9 cellular contexts compared by ENCODE assay signal in genomic region chr21:26966978-26967913, GRCh38. TPM values are rescaled to one million over a fixed set of nuclear protein-coding genes. Genes with fewer than 3 reads are reported as not detected.
A peak's percentile ranks its signal among the peaks of the same experiment; 100 is the strongest.
DNase-seq lines count a peak whose midpoint lies in the region; ATAC-seq and TF ChIP-seq lines count a peak whose summit lies in the region.
"Had no signal": no experiment of that assay in that cellular context is flagged by ENCODE, and none has a peak within 500 bp of the region (broad histone marks: within the 10 kb centered on the region; RNA-seq: fewer than 3 reads in every experiment).

Gene ADAMTS5, minus strand, starts transcription at chr21:26967088. Its CDS starts 697 bp downstream, at chr21:26966391.

- H3K27ac Mint-ChIP-seq in activated T-cell treated with anti-CD3 and anti-CD28 coated beads, Interleukin-2, amount 50 U/mL, for 72 hours: no peak within 1 kb of the TSS
- no peak within 1 kb of the TSS for H3K27ac Mint-ChIP-seq in WTC11

- POLR2A ChIA-PET in WTC11 (lab: Charles Lee): interaction anchor here (0.5 to 1.6 kb wide), 3 partner anchors 122 to 1114 kb away, joined by 3 read pairs; partner anchors contain the start of gene ADAMTS1

- H3K9me3 ChIP-seq in right atrium auricular region: no peaks in the 10 kb centered on the region

- no peak for DNase-seq in activated T-cell treated with anti-CD3 and anti-CD28 coated beads, Interleukin-2, amount 50 U/mL, for 72 hours
- no peak for DNase-seq in activated T-cell treated with anti-CD3 and anti-CD28 coated beads, Interleukin-2, amount 50 U/mL, for 4 hours
- DNase-seq in WTC11 (ENCODE audit: low spot score): peak; percentile 58
- peak; percentile 71 for DNase-seq in right atrium auricular region (ENCODE audit: low spot score)
- DNase-seq in sciatic nerve (ENCODE audit: low spot score): peak; percentile 60
- DNase-seq in activated CD4-positive, CD25-positive, alpha-beta regulatory T cell (lab: John Stamatoyannopoulos, UW): no peak
- DNase-seq in NCI-H187 (lab: John Stamatoyannopoulos, UW): no peak

- peaks cover 5% of the 10 kb centered on the region for H3K4me1 Mint-ChIP-seq in activated T-cell treated with anti-CD3 and anti-CD28 coated beads, Interleukin-2, amount 50 U/mL, for 72 hours (ENCODE audit: low read depth)
- no peaks in the 10 kb centered on the region for H3K4me1 Mint-ChIP-seq in activated T-cell treated with anti-CD3 and anti-CD28 coated beads, Interleukin-2, amount 50 U/mL, for 4 hours (ENCODE audit: low read depth)
- H3K4me1 Mint-ChIP-seq in WTC11: peaks cover 41% of the 10 kb centered on the region

- TF ChIP-seq CTCF in WTC11 (IDR thresholded peaks at IDR 0.05): no peak
- TF ChIP-seq CTCF in right atrium auricular region (IDR thresholded peaks at IDR 0.05): no peak

- H3K27me3 Mint-ChIP-seq in activated T-cell treated with anti-CD3 and anti-CD28 coated beads, Interleukin-2, amount 50 U/mL, for 72 hours (ENCODE audit: low read depth): peaks cover 59% of the 10 kb centered on the region
- peaks cover 38% of the 10 kb centered on the region for H3K27me3 Mint-ChIP-seq in activated T-cell treated with anti-CD3 and anti-CD28 coated beads, Interleukin-2, amount 50 U/mL, for 4 hours (ENCODE audit: low read depth)
- peaks cover 49% of the 10 kb centered on the region for H3K27me3 Mint-ChIP-seq in WTC11 (ENCODE audit: low read depth)

- H3K36me3 ChIP-seq in right atrium auricular region: no peaks in the 10 kb centered on the region

- H3K4me3 Mint-ChIP-seq in activated T-cell treated with anti-CD3 and anti-CD28 coated beads, Interleukin-2, amount 50 U/mL, for 72 hours: peak within 1 kb of the TSS; percentile 22 to 32
- H3K4me3 Mint-ChIP-seq in activated T-cell treated with anti-CD3 and anti-CD28 coated beads, Interleukin-2, amount 50 U/mL, for 4 hours: no peak within 1 kb of the TSS
- H3K4me3 Mint-ChIP-seq in WTC11: peak within 1 kb of the TSS; percentile 87

- no peaks in the 10 kb centered on the region for H3K27me3 ChIP-seq in right atrium auricular region

- H3K36me3 Mint-ChIP-seq in activated T-cell treated with anti-CD3 and anti-CD28 coated beads, Interleukin-2, amount 50 U/mL, for 72 hours (ENCODE audit: insufficient read depth in 2 of 2): no peaks in the 10 kb centered on the region
- H3K36me3 Mint-ChIP-seq in activated T-cell treated with anti-CD3 and anti-CD28 coated beads, Interleukin-2, amount 50 U/mL, for 4 hours (ENCODE audit: insufficient read depth): no peaks in the 10 kb centered on the region
- H3K36me3 Mint-ChIP-seq in WTC11: no peaks in the 10 kb centered on the region

- peaks cover 0 to 20% of the 10 kb centered on the region in 2 donors for H3K4me1 ChIP-seq in right atrium auricular region

- CTCF ChIA-PET in WTC11 (lab: Charles Lee): interaction anchor here (0.7 to 2.3 kb wide), 5 partner anchors 58 to 246 kb away, joined by 3 to 12 read pairs (median 4); partner anchors contain the start of gene ADAMTS1

- peak within 1 kb of the TSS; percentile 62 to 69 for H3K4me3 ChIP-seq in right atrium auricular region

- H3K27ac ChIP-seq in right atrium auricular region: peak within 1 kb of the TSS; percentile 73 to 79

- no peak for ATAC-seq in activated T-cell treated with anti-CD3 and anti-CD28 coated beads, Interleukin-2, amount 50 U/mL, for 72 hours (replicated peaks in 1 of 2)
- ATAC-seq in activated T-cell treated with anti-CD3 and anti-CD28 coated beads, Interleukin-2, amount 50 U/mL, for 4 hours: no peak
- ATAC-seq in WTC11 (peak; percentile 13), sciatic nerve (peak; percentile 57), HG03442 (IDR thresholded peaks at IDR 0.05; ENCODE audit: unreplicated experiment) (no peak)

- no peaks in the 10 kb centered on the region for H3K9me3 Mint-ChIP-seq in activated T-cell treated with anti-CD3 and anti-CD28 coated beads, Interleukin-2, amount 50 U/mL, for 72 hours
- no peaks in the 10 kb centered on the region for H3K9me3 Mint-ChIP-seq in activated T-cell treated with anti-CD3 and anti-CD28 coated beads, Interleukin-2, amount 50 U/mL, for 4 hours
- H3K9me3 Mint-ChIP-seq in WTC11: no peaks in the 10 kb centered on the region

- intact Hi-C loops in sciatic nerve (cut with DNase I): no loop called here

TF ChIP-seq in WTC11, 78 proteins besides CTCF, POLR2A, EP300 and RAD21 (continues in another document):
- TF ChIP-seq, protein P1, sequence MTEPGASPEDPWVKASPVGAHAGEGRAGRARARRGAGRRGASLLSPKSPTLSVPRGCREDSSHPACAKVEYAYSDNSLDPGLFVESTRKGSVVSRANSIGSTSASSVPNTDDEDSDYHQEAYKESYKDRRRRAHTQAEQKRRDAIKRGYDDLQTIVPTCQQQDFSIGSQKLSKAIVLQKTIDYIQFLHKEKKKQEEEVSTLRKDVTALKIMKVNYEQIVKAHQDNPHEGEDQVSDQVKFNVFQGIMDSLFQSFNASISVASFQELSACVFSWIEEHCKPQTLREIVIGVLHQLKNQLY (CRISPR knock-in tag; IDR thresholded peaks at IDR 0.05): no peak
- TF ChIP-seq MYBL2 (CRISPR knock-in tag; IDR thresholded peaks at IDR 0.05) (0 out of 2 replicates have a peak, but pooled peaks have one; percentile 5), AR (CRISPR knock-in tag; IDR thresholded peaks at IDR 0.05) (no peak), ZNF425 (CRISPR knock-in tag; conservative IDR thresholded peaks at IDR 0.05) (no peak), GABPB1 (CRISPR knock-in tag; IDR thresholded peaks at IDR 0.05) (no peak)
- TF ChIP-seq, protein P2, sequence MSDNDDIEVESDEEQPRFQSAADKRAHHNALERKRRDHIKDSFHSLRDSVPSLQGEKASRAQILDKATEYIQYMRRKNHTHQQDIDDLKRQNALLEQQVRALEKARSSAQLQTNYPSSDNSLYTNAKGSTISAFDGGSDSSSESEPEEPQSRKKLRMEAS (CRISPR knock-in tag; IDR thresholded peaks at IDR 0.05): peak; percentile 36; the same call in 1 of the 2 replicates
- TF ChIP-seq, protein P3, sequence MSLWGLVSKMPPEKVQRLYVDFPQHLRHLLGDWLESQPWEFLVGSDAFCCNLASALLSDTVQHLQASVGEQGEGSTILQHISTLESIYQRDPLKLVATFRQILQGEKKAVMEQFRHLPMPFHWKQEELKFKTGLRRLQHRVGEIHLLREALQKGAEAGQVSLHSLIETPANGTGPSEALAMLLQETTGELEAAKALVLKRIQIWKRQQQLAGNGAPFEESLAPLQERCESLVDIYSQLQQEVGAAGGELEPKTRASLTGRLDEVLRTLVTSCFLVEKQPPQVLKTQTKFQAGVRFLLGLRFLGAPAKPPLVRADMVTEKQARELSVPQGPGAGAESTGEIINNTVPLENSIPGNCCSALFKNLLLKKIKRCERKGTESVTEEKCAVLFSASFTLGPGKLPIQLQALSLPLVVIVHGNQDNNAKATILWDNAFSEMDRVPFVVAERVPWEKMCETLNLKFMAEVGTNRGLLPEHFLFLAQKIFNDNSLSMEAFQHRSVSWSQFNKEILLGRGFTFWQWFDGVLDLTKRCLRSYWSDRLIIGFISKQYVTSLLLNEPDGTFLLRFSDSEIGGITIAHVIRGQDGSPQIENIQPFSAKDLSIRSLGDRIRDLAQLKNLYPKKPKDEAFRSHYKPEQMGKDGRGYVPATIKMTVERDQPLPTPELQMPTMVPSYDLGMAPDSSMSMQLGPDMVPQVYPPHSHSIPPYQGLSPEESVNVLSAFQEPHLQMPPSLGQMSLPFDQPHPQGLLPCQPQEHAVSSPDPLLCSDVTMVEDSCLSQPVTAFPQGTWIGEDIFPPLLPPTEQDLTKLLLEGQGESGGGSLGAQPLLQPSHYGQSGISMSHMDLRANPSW (CRISPR knock-in tag; conservative IDR thresholded peaks at IDR 0.05; ENCODE audit: low read depth): no peak

RNA-seq across cellular contexts. Expression of gene ADAMTS5, which starts in this region (rescaled TPM):
- total RNA-seq in activated T-cell treated with anti-CD3 and anti-CD28 coated beads, Interleukin-2, amount 50 U/mL, for 72 hours: not detected
- total RNA-seq in activated T-cell treated with anti-CD3 and anti-CD28 coated beads, Interleukin-2, amount 50 U/mL, for 4 hours: not detected
- total RNA-seq in WTC11 (2021) (0.57 to 1.6 TPM (median 0.64 TPM) in 3 replicates), right atrium auricular region (10 to 100 TPM in 1 of 2 donors, 1 to 10 TPM in 1; 6.1 to 10.9 TPM), sciatic nerve (10.0 TPM)
- total RNA-seq: activated CD8-positive, alpha-beta memory T cell treated with anti-CD3 and anti-CD28 coated beads for 36 hours had no signal

Comparison
In these comparisons a context has a peak if more than half of its experiments do, and no peak if none do; other contexts are left out.
1. ATAC-seq: peak in WTC11 (single experiment) and sciatic nerve (single experiment); none in activated T-cell treated with anti-CD3 and anti-CD28 coated beads, Interleukin-2, amount 50 U/mL, for 72 hours (0 of 2), activated T-cell treated with anti-CD3 and anti-CD28 coated beads, Interleukin-2, amount 50 U/mL, for 4 hours (0 of 2) and HG03442 (single experiment).
2. DNase-seq: peak in WTC11 (single experiment), right atrium auricular region (single experiment) and sciatic nerve (single experiment); none in activated T-cell treated with anti-CD3 and anti-CD28 coated beads, Interleukin-2, amount 50 U/mL, for 72 hours (0 of 2), activated T-cell treated with anti-CD3 and anti-CD28 coated beads, Interleukin-2, amount 50 U/mL, for 4 hours (single experiment), activated CD4-positive, CD25-positive, alpha-beta regulatory T cell (0 of 4) and NCI-H187 (0 of 2).